24 cellular contexts compared by ENCODE assay signal in the genomic region with DNA sequence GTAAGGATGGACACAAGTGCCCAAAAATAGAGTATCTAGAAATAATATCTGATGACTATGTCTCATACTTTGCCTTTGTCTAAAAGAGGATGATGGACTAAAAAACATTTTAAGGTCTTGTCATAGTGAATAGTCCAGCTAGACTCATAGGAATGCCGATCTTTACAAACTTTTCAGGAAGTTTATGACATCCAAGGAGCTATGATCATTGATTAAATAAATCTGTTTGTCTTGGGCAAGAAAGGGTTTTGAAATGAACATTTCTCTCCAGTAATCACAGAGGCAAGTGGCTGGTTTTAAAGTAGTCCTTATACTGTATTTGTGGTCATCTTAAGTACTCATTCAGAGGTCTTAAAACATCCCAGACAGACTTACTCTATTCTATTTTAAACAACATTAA.
"Had no signal": no experiment of that assay in that cellular context is flagged by ENCODE, and none has a peak within 500 bp of the region (broad histone marks: within the 10 kb centered on the region; RNA-seq: fewer than 3 reads in every experiment).

No MANE protein-coding gene starts in this region.

- H3K27me3 Mint-ChIP-seq: activated CD4-positive, alpha-beta T cell treated with anti-CD3 and anti-CD28 coated beads, Interleukin-2, amount 10 ng/mL, durations not matched to agents 7 days and 5 days; activated CD8-positive, alpha-beta T cell treated with anti-CD3 and anti-CD28 coated beads for 36 hours; activated naive CD8-positive, alpha-beta T cell treated with anti-CD3 and anti-CD28 coated beads, Interleukin-2, amount 50 U/mL, for 24 hours; naive thymus-derived CD8-positive, alpha-beta T cell; stimulated activated naive B cell treated with anti-CD40 and anti-IgM and Interleukin-4, amounts not matched to agents 10 μg/mL and 1 μg/mL and 100 μg/mL, for 72 hours had no signal

- H3K27me3 ChIP-seq: body of pancreas, cardiac muscle cell, hepatocyte, sigmoid colon, testis had no signal

- H3K4me2 ChIP-seq: hepatocyte had no signal

- H3K9me3 ChIP-seq: body of pancreas, sigmoid colon, testis had no signal

- DNase-seq: activated CD4-positive, alpha-beta T cell treated with anti-CD3 and anti-CD28 coated beads, Interleukin-2, amount 10 ng/mL, durations not matched to agents 7 days and 5 days; activated CD4-positive, CD25-positive, alpha-beta regulatory T cell treated with anti-CD3 and anti-CD28 coated beads, Interleukin-2, amount 50 U/mL, for 72 hours; activated CD8-positive, alpha-beta T cell treated with anti-CD3 and anti-CD28 coated beads for 36 hours; activated gamma-delta T cell; activated naive CD4-positive, alpha-beta T cell treated with anti-CD3 and anti-CD28 coated beads, Interleukin-2, amount 50 U/mL, for 16 hours; activated naive CD8-positive, alpha-beta T cell treated with anti-CD3 and anti-CD28 coated beads, Interleukin-2, amount 50 U/mL, for 24 hours; body of pancreas; cortex of kidney; glutamatergic neuron; immature natural killer cell; naive thymus-derived CD8-positive, alpha-beta T cell; sigmoid colon; stimulated activated CD4-positive, alpha-beta T cell treated with anti-CD3 and anti-CD28 coated beads, Interleukin-2, amount 100 ng/mL, for 48 hours; stimulated activated CD8-positive, alpha-beta memory T cell treated with anti-CD3 and anti-CD28 coated beads, Interleukin-4, amount 100 ng/mL, for 48 hours; stimulated activated naive B cell treated with anti-CD40 and anti-IgM and Interleukin-4, amounts not matched to agents 10 μg/mL and 1 μg/mL and 100 μg/mL, for 72 hours; testis; trophoblast cell had no signal

- H2AFZ ChIP-seq: hepatocyte had no signal

- H3K27ac ChIP-seq: body of pancreas, cardiac muscle cell, hepatocyte, sigmoid colon, testis, VCaP had no signal

- H3K36me3 Mint-ChIP-seq: immature natural killer cell; naive thymus-derived CD8-positive, alpha-beta T cell; stimulated activated naive B cell treated with anti-CD40 and anti-IgM and Interleukin-4, amounts not matched to agents 10 μg/mL and 1 μg/mL and 100 μg/mL, for 72 hours had no signal

- H3K9me3 Mint-ChIP-seq: activated CD4-positive, alpha-beta T cell treated with anti-CD3 and anti-CD28 coated beads, Interleukin-2, amount 10 ng/mL, durations not matched to agents 7 days and 5 days; activated naive CD8-positive, alpha-beta T cell treated with anti-CD3 and anti-CD28 coated beads, Interleukin-2, amount 50 U/mL, for 24 hours; activated T-helper 1 cell treated with anti-CD3 and anti-CD28 coated beads, Interleukin-12 subunit alpha, Interleukin-12 subunit beta, Interleukin-2, Interleukin-4 antibody, amounts not matched to agents 30 ng/mL and 10 ng/mL and 1 ng/mL, durations not matched to agents 14 hours and 24 hours and 36 hours; stimulated activated naive B cell treated with anti-CD40 and anti-IgM and Interleukin-4, amounts not matched to agents 10 μg/mL and 1 μg/mL and 100 μg/mL, for 72 hours; T-helper 2 cell treated with Interferon-gamma antibody and Interleukin-4, amounts not matched to agents 5 μg/mL and 100 μg/mL, for 36 hours had no signal

- H3K4me3 Mint-ChIP-seq: activated CD4-positive, alpha-beta T cell treated with anti-CD3 and anti-CD28 coated beads, Interleukin-2, amount 10 ng/mL, durations not matched to agents 7 days and 5 days; activated CD8-positive, alpha-beta T cell treated with anti-CD3 and anti-CD28 coated beads for 36 hours; activated naive CD8-positive, alpha-beta T cell treated with anti-CD3 and anti-CD28 coated beads, Interleukin-2, amount 50 U/mL, for 24 hours; activated T-helper 1 cell treated with anti-CD3 and anti-CD28 coated beads, Interleukin-12 subunit alpha, Interleukin-12 subunit beta, Interleukin-2, Interleukin-4 antibody, amounts not matched to agents 30 ng/mL and 10 ng/mL and 1 ng/mL, durations not matched to agents 14 hours and 24 hours and 36 hours; immature natural killer cell; naive thymus-derived CD8-positive, alpha-beta T cell; stimulated activated naive B cell treated with anti-CD40 and anti-IgM and Interleukin-4, amounts not matched to agents 10 μg/mL and 1 μg/mL and 100 μg/mL, for 72 hours; T-helper 2 cell treated with Interferon-gamma antibody and Interleukin-4, amounts not matched to agents 5 μg/mL and 100 μg/mL, for 36 hours had no signal

- H3K36me3 ChIP-seq: cardiac muscle cell, sigmoid colon had no signal

- H3K79me2 ChIP-seq: hepatocyte had no signal

- H3K4me1 Mint-ChIP-seq: activated CD4-positive, alpha-beta T cell treated with anti-CD3 and anti-CD28 coated beads, Interleukin-2, amount 10 ng/mL, durations not matched to agents 7 days and 5 days; activated naive CD8-positive, alpha-beta T cell treated with anti-CD3 and anti-CD28 coated beads, Interleukin-2, amount 50 U/mL, for 24 hours; immature natural killer cell; naive thymus-derived CD8-positive, alpha-beta T cell; stimulated activated naive B cell treated with anti-CD40 and anti-IgM and Interleukin-4, amounts not matched to agents 10 μg/mL and 1 μg/mL and 100 μg/mL, for 72 hours had no signal

- H3K4me3 ChIP-seq: body of pancreas, cardiac muscle cell, hepatocyte, lung, sigmoid colon, testis had no signal

- H3K4me1 ChIP-seq: body of pancreas, sigmoid colon, testis had no signal

- ATAC-seq: activated CD8-positive, alpha-beta T cell treated with anti-CD3 and anti-CD28 coated beads for 36 hours; activated naive CD8-positive, alpha-beta T cell treated with anti-CD3 and anti-CD28 coated beads, Interleukin-2, amount 50 U/mL, for 24 hours; body of pancreas; left lobe of liver; naive thymus-derived CD8-positive, alpha-beta T cell; stimulated activated naive B cell treated with anti-CD40 and anti-IgM and Interleukin-4, amounts not matched to agents 10 μg/mL and 1 μg/mL and 100 μg/mL, for 72 hours had no signal

- H3K27ac Mint-ChIP-seq: activated CD4-positive, alpha-beta T cell treated with anti-CD3 and anti-CD28 coated beads, Interleukin-2, amount 10 ng/mL, durations not matched to agents 7 days and 5 days; activated CD8-positive, alpha-beta T cell treated with anti-CD3 and anti-CD28 coated beads for 36 hours; activated naive CD8-positive, alpha-beta T cell treated with anti-CD3 and anti-CD28 coated beads, Interleukin-2, amount 50 U/mL, for 24 hours; activated T-helper 1 cell treated with anti-CD3 and anti-CD28 coated beads, Interleukin-12 subunit alpha, Interleukin-12 subunit beta, Interleukin-2, Interleukin-4 antibody, amounts not matched to agents 30 ng/mL and 10 ng/mL and 1 ng/mL, durations not matched to agents 14 hours and 24 hours and 36 hours; immature natural killer cell; naive thymus-derived CD8-positive, alpha-beta T cell; stimulated activated naive B cell treated with anti-CD40 and anti-IgM and Interleukin-4, amounts not matched to agents 10 μg/mL and 1 μg/mL and 100 μg/mL, for 72 hours; T-helper 2 cell treated with Interferon-gamma antibody and Interleukin-4, amounts not matched to agents 5 μg/mL and 100 μg/mL, for 36 hours had no signal
